ENCODE assay signal across 9 cellular contexts in the genomic region with DNA sequence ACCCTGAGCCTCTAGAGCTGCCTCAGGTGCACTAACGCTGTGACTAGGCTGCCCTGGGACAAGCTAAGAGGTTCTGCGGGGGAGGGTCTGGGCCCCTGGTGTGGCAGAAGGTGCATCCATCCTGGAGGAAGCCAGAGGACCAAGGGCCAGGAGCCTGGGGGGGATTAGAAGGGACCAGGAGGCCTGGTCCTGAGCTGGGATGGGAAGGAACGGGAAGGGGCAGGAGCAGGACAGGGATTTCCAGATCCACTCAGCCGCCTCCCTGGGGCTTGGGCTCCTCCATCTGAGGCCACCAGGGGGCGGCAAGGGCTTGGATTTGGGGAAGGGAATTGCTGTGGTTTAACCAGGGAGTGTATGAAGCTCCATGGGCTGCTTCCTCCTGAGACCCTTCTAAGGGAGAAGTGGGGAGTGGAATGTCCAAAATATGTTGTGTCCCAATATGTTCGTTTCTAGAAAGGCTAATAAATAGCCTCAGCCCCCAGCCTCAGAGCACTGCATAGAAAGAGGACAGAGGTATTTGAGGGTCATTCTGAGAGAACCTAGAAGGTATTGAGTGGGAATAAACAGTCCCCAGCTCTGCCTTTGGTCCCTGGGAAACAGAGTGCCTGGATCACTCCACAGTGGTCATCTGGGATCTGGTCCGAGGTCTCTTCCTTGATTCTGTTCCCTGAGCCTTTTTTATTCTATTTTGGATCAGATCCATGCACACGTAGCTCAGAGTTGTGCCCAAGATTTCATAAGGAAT. TPM values are rescaled to one million over a fixed set of nuclear protein-coding genes. Genes with fewer than 3 reads are reported as not detected.
A peak's percentile ranks its signal among the peaks of the same experiment; 100 is the strongest.
DNase-seq lines count a peak whose midpoint lies in the region; ATAC-seq and TF ChIP-seq lines count a peak whose summit lies in the region.
"Had no signal": no experiment of that assay in that cellular context is flagged by ENCODE, and none has a peak within 500 bp of the region (broad histone marks: within the 10 kb centered on the region; RNA-seq: fewer than 3 reads in every experiment).

No MANE protein-coding gene starts in this region.

- no peak overlapping the region for H3K27ac Mint-ChIP-seq in stimulated activated memory B cell treated with anti-CD40 and anti-IgM and Interleukin-4, amounts not matched to agents 10 μg/mL and 1 μg/mL and 100 μg/mL, for 72 hours

- TF ChIP-seq CTCF in GM12875 (IDR thresholded peaks at IDR 0.05; ENCODE audit: borderline replicate concordance, insufficient read depth, low read depth, low read length) = peak; percentile 89

- ATAC-seq in Right ventricle myocardium superior (ENCODE audit: poor library complexity) (peak; percentile 65), HG03520 (IDR thresholded peaks at IDR 0.05; ENCODE audit: unreplicated experiment) (no peak)
- ATAC-seq in stimulated activated memory B cell treated with anti-CD40 and anti-IgM and Interleukin-4, amounts not matched to agents 10 μg/mL and 1 μg/mL and 100 μg/mL, for 72 hours = no peak

- no peak overlapping the region for H3K4me3 Mint-ChIP-seq in stimulated activated memory B cell treated with anti-CD40 and anti-IgM and Interleukin-4, amounts not matched to agents 10 μg/mL and 1 μg/mL and 100 μg/mL, for 72 hours

- peak; percentile 71 for DNase-seq in AG08395 (ENCODE audit: low spot score)
- peak; percentile 4 to 65 for DNase-seq in NCI-H526 (lab: John Stamatoyannopoulos, UW)
- peak; percentile 55 to 56 for DNase-seq in activated T-cell treated with anti-CD3 and anti-CD28 coated beads, Interleukin-2, amount 50 U/mL, for 48 hours
- DNase-seq in Right ventricle myocardium superior = peak; percentile 48
- peak; percentile 28 for DNase-seq in stimulated activated CD4-positive, alpha-beta T cell treated with anti-CD3 and anti-CD28 coated beads, Interleukin-12 subunit alpha, Interleukin-12 subunit beta, amount 100 ng/mL, for 4 hours

- peaks cover 20% of the 10 kb centered on the region for H3K4me1 Mint-ChIP-seq in stimulated activated memory B cell treated with anti-CD40 and anti-IgM and Interleukin-4, amounts not matched to agents 10 μg/mL and 1 μg/mL and 100 μg/mL, for 72 hours

- intact Hi-C loops in Right ventricle myocardium superior (cut with DNase I) = no loop called here

- H3K27me3 Mint-ChIP-seq in stimulated activated memory B cell treated with anti-CD40 and anti-IgM and Interleukin-4, amounts not matched to agents 10 μg/mL and 1 μg/mL and 100 μg/mL, for 72 hours = peaks cover 10% of the 10 kb centered on the region

- H3K36me3 Mint-ChIP-seq in stimulated activated memory B cell treated with anti-CD40 and anti-IgM and Interleukin-4, amounts not matched to agents 10 μg/mL and 1 μg/mL and 100 μg/mL, for 72 hours = no peaks in the 10 kb centered on the region

- H3K4me3 ChIP-seq in GM12875 (ENCODE audit: low read depth, low read length) = no peak overlapping the region

- peaks cover 2% of the 10 kb centered on the region for H3K9me3 Mint-ChIP-seq in stimulated activated memory B cell treated with anti-CD40 and anti-IgM and Interleukin-4, amounts not matched to agents 10 μg/mL and 1 μg/mL and 100 μg/mL, for 72 hours

RNA-seq across cellular contexts. Expression of a gene that starts 17.4 kb away (rescaled TPM):
- total RNA-seq in Right ventricle myocardium superior = not detected
- total RNA-seq: dermis microvascular lymphatic vessel endothelial cell had no signal

RNA-seq across cellular contexts. Expression of a gene that starts 56.3 kb away (rescaled TPM):
- not detected for total RNA-seq in Right ventricle myocardium superior
